ENCODE assay signal across 1 cellular context in the genomic region with DNA sequence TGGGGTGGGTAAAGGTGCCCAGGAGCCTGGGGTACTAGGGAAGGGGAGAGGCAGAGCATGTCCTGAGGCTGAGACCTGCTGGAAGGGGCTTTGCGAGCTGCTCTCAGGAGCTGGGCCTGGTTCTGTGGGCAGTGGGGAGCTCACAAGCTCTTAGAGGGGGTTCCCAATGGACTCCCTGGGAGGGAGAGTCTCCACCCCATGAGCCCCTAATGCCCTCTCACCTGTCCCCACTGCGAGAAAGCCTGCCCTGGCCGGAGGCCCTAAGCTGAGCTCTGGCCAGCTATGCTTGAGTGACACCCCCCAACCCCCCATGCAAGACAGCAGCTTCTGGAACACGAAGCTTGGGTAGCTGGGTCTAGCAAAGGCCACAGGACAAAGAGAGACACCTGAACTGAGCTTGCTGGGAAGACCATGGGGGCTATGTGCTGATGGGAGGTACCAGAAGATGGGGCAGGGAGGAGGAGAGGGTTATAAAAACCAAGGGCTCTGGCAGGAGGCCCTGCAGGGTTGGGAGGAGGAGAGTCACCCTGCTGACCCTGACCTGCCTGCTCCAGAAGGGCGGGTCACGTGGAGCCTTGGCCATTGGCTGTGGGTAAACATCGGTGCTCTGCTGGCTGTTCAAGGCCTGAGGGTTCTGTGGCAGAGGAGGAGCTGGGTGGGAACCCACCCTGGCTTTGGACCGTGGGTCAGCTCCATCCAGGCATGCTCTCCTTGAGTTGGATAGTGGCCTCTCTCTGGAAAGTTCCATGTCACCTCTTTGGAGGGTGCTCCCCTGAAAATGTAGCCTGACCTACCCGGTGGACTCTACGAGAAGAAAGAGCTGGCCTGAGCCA.
TF ChIP-seq lines count a peak whose summit lies in the region.

No MANE protein-coding gene starts in this region.

TF ChIP-seq in HepG2, 621 proteins besides CTCF, POLR2A, EP300 and RAD21 (continued from another document and continues in another):
- TF ChIP-seq, protein P1, sequence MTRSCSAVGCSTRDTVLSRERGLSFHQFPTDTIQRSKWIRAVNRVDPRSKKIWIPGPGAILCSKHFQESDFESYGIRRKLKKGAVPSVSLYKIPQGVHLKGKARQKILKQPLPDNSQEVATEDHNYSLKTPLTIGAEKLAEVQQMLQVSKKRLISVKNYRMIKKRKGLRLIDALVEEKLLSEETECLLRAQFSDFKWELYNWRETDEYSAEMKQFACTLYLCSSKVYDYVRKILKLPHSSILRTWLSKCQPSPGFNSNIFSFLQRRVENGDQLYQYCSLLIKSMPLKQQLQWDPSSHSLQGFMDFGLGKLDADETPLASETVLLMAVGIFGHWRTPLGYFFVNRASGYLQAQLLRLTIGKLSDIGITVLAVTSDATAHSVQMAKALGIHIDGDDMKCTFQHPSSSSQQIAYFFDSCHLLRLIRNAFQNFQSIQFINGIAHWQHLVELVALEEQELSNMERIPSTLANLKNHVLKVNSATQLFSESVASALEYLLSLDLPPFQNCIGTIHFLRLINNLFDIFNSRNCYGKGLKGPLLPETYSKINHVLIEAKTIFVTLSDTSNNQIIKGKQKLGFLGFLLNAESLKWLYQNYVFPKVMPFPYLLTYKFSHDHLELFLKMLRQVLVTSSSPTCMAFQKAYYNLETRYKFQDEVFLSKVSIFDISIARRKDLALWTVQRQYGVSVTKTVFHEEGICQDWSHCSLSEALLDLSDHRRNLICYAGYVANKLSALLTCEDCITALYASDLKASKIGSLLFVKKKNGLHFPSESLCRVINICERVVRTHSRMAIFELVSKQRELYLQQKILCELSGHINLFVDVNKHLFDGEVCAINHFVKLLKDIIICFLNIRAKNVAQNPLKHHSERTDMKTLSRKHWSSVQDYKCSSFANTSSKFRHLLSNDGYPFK (CRISPR knock-in tag; IDR thresholded peaks at IDR 0.05; ENCODE audit: borderline replicate concordance): peak; percentile 24; the same call in 1 of the 2 replicates
- no peak for TF ChIP-seq ZNF446 (CRISPR knock-in tag; IDR thresholded peaks at IDR 0.05)
- peak; percentile 88 for TF ChIP-seq NCOA2 (CRISPR knock-in tag; IDR thresholded peaks at IDR 0.05)
- no peak for TF ChIP-seq ZNF816 (CRISPR knock-in tag; IDR thresholded peaks at IDR 0.05; ENCODE audit: borderline replicate concordance)
- no peak for TF ChIP-seq GATAD1 (CRISPR knock-in tag; IDR thresholded peaks at IDR 0.05)
- TF ChIP-seq ZNF274 (CRISPR knock-in tag; IDR thresholded peaks at IDR 0.05): peak; percentile 75
- TF ChIP-seq, protein P2, sequence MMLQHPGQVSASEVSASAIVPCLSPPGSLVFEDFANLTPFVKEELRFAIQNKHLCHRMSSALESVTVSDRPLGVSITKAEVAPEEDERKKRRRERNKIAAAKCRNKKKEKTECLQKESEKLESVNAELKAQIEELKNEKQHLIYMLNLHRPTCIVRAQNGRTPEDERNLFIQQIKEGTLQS (CRISPR knock-in tag; IDR thresholded peaks at IDR 0.05): no peak
- peak; percentile 31; the same call in 1 of the 2 replicates for TF ChIP-seq KDM2A (CRISPR knock-in tag; IDR thresholded peaks at IDR 0.05; ENCODE audit: borderline replicate concordance, low read depth)
- TF ChIP-seq ZFAT (CRISPR knock-in tag; conservative IDR thresholded peaks at IDR 0.05): no peak
- TF ChIP-seq NR1H2 (CRISPR knock-in tag; IDR thresholded peaks at IDR 0.05; ENCODE audit: borderline replicate concordance, low read depth): no peak
- TF ChIP-seq GTF3A (CRISPR knock-in tag; conservative IDR thresholded peaks at IDR 0.05): no peak
- no peak for TF ChIP-seq DNMT1 (CRISPR knock-in tag; IDR thresholded peaks at IDR 0.05)
- TF ChIP-seq HOXA9 (CRISPR knock-in tag; IDR thresholded peaks at IDR 0.05; ENCODE audit: borderline replicate concordance): no peak
- TF ChIP-seq MXD4 (CRISPR knock-in tag; IDR thresholded peaks at IDR 0.05): no peak
- TF ChIP-seq HOXA5 (CRISPR knock-in tag; IDR thresholded peaks at IDR 0.05): no peak
- TF ChIP-seq CCDC6 (CRISPR knock-in tag; IDR thresholded peaks at IDR 0.05): no peak
- TF ChIP-seq SALL2 (CRISPR knock-in tag; IDR thresholded peaks at IDR 0.05): no peak
- TF ChIP-seq IRX3 (CRISPR knock-in tag; IDR thresholded peaks at IDR 0.05; ENCODE audit: borderline replicate concordance, low read depth): no peak
- TF ChIP-seq, protein P3, sequence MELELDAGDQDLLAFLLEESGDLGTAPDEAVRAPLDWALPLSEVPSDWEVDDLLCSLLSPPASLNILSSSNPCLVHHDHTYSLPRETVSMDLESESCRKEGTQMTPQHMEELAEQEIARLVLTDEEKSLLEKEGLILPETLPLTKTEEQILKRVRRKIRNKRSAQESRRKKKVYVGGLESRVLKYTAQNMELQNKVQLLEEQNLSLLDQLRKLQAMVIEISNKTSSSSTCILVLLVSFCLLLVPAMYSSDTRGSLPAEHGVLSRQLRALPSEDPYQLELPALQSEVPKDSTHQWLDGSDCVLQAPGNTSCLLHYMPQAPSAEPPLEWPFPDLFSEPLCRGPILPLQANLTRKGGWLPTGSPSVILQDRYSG (CRISPR knock-in tag; IDR thresholded peaks at IDR 0.05): no peak
- TF ChIP-seq, protein P4, sequence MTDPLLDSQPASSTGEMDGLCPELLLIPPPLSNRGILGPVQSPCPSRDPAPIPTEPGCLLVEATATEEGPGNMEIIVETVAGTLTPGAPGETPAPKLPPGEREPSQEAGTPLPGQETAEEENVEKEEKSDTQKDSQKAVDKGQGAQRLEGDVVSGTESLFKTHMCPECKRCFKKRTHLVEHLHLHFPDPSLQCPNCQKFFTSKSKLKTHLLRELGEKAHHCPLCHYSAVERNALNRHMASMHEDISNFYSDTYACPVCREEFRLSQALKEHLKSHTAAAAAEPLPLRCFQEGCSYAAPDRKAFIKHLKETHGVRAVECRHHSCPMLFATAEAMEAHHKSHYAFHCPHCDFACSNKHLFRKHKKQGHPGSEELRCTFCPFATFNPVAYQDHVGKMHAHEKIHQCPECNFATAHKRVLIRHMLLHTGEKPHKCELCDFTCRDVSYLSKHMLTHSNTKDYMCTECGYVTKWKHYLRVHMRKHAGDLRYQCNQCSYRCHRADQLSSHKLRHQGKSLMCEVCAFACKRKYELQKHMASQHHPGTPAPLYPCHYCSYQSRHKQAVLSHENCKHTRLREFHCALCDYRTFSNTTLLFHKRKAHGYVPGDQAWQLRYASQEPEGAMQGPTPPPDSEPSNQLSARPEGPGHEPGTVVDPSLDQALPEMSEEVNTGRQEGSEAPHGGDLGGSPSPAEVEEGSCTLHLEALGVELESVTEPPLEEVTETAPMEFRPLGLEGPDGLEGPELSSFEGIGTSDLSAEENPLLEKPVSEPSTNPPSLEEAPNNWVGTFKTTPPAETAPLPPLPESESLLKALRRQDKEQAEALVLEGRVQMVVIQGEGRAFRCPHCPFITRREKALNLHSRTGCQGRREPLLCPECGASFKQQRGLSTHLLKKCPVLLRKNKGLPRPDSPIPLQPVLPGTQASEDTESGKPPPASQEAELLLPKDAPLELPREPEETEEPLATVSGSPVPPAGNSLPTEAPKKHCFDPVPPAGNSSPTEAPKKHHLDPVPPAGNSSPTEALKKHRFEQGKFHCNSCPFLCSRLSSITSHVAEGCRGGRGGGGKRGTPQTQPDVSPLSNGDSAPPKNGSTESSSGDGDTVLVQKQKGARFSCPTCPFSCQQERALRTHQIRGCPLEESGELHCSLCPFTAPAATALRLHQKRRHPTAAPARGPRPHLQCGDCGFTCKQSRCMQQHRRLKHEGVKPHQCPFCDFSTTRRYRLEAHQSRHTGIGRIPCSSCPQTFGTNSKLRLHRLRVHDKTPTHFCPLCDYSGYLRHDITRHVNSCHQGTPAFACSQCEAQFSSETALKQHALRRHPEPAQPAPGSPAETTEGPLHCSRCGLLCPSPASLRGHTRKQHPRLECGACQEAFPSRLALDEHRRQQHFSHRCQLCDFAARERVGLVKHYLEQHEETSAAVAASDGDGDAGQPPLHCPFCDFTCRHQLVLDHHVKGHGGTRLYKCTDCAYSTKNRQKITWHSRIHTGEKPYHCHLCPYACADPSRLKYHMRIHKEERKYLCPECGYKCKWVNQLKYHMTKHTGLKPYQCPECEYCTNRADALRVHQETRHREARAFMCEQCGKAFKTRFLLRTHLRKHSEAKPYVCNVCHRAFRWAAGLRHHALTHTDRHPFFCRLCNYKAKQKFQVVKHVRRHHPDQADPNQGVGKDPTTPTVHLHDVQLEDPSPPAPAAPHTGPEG (CRISPR knock-in tag; IDR thresholded peaks at IDR 0.05): no peak
- TF ChIP-seq, protein P5, sequence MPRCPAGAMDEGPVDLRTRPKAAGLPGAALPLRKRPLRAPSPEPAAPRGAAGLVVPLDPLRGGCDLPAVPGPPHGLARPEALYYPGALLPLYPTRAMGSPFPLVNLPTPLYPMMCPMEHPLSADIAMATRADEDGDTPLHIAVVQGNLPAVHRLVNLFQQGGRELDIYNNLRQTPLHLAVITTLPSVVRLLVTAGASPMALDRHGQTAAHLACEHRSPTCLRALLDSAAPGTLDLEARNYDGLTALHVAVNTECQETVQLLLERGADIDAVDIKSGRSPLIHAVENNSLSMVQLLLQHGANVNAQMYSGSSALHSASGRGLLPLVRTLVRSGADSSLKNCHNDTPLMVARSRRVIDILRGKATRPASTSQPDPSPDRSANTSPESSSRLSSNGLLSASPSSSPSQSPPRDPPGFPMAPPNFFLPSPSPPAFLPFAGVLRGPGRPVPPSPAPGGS (CRISPR knock-in tag; IDR thresholded peaks at IDR 0.05): no peak
- TF ChIP-seq, protein P6, sequence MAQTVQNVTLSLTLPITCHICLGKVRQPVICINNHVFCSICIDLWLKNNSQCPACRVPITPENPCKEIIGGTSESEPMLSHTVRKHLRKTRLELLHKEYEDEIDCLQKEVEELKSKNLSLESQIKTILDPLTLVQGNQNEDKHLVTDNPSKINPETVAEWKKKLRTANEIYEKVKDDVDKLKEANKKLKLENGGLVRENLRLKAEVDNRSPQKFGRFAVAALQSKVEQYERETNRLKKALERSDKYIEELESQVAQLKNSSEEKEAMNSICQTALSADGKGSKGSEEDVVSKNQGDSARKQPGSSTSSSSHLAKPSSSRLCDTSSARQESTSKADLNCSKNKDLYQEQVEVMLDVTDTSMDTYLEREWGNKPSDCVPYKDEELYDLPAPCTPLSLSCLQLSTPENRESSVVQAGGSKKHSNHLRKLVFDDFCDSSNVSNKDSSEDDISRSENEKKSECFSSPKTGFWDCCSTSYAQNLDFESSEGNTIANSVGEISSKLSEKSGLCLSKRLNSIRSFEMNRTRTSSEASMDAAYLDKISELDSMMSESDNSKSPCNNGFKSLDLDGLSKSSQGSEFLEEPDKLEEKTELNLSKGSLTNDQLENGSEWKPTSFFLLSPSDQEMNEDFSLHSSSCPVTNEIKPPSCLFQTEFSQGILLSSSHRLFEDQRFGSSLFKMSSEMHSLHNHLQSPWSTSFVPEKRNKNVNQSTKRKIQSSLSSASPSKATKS (CRISPR knock-in tag; IDR thresholded peaks at IDR 0.05): no peak
- TF ChIP-seq ERF (CRISPR knock-in tag; IDR thresholded peaks at IDR 0.05): peak; percentile 53; the same call in 1 of the 2 replicates
- TF ChIP-seq SP2 (CRISPR knock-in tag; IDR thresholded peaks at IDR 0.05): no peak
- TF ChIP-seq, protein P7, sequence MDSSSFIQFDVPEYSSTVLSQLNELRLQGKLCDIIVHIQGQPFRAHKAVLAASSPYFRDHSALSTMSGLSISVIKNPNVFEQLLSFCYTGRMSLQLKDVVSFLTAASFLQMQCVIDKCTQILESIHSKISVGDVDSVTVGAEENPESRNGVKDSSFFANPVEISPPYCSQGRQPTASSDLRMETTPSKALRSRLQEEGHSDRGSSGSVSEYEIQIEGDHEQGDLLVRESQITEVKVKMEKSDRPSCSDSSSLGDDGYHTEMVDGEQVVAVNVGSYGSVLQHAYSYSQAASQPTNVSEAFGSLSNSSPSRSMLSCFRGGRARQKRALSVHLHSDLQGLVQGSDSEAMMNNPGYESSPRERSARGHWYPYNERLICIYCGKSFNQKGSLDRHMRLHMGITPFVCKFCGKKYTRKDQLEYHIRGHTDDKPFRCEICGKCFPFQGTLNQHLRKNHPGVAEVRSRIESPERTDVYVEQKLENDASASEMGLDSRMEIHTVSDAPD (CRISPR knock-in tag; IDR thresholded peaks at IDR 0.05): no peak
- peak; percentile 34; the same call in 1 of the 2 replicates for TF ChIP-seq ZNF337 (CRISPR knock-in tag; IDR thresholded peaks at IDR 0.05; ENCODE audit: borderline replicate concordance, low read depth)
- no peak for TF ChIP-seq RELA (CRISPR knock-in tag; IDR thresholded peaks at IDR 0.05)
- TF ChIP-seq CHD2 (IDR thresholded peaks at IDR 0.05; ENCODE audit: low read depth, low read length): no peak
- no peak; the same call in 1 of the 2 replicates for TF ChIP-seq KMT2A (CRISPR knock-in tag; IDR thresholded peaks at IDR 0.05)
- TF ChIP-seq ZNF24 (IDR thresholded peaks at IDR 0.05): no peak
- TF ChIP-seq KLF9 (CRISPR knock-in tag; IDR thresholded peaks at IDR 0.05; ENCODE audit: low read depth): no peak
- no peak for TF ChIP-seq ZNF564 (CRISPR knock-in tag; IDR thresholded peaks at IDR 0.05)
- TF ChIP-seq, protein P8, sequence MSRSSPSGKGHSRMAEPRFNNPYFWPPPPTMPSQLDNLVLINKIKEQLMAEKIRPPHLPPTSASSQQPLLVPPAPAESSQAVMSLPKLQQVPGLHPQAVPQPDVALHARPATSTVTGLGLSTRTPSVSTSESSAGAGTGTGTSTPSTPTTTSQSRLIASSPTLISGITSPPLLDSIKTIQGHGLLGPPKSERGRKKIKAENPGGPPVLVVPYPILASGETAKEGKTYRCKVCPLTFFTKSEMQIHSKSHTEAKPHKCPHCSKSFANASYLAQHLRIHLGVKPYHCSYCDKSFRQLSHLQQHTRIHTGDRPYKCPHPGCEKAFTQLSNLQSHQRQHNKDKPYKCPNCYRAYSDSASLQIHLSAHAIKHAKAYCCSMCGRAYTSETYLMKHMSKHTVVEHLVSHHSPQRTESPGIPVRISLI (CRISPR knock-in tag; IDR thresholded peaks at IDR 0.05; ENCODE audit: borderline replicate concordance): peak; percentile 60; the same call in 1 of the 2 replicates
- TF ChIP-seq, protein P9, sequence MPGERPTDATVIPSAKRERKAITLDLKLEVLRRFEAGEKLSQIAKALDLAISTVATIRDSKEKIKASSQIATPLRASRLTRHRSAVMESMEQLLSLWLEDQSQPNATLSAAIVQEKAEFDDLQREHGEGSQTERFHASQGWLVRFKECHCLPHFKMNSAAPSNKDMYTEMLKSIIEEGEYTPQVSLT (CRISPR knock-in tag; IDR thresholded peaks at IDR 0.05; ENCODE audit: borderline replicate concordance, low read depth): no peak
- no peak for TF ChIP-seq ZNF773 (CRISPR knock-in tag; IDR thresholded peaks at IDR 0.05; ENCODE audit: borderline replicate concordance)
- TF ChIP-seq, protein P10, sequence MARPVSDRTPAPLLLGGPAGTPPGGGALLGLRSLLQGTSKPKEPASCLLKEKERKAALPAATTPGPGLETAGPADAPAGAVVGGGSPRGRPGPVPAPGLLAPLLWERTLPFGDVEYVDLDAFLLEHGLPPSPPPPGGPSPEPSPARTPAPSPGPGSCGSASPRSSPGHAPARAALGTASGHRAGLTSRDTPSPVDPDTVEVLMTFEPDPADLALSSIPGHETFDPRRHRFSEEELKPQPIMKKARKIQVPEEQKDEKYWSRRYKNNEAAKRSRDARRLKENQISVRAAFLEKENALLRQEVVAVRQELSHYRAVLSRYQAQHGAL (CRISPR knock-in tag; IDR thresholded peaks at IDR 0.05; ENCODE audit: not compliant biosample characterization): no peak
- TF ChIP-seq ZNF101 (CRISPR knock-in tag; IDR thresholded peaks at IDR 0.05; ENCODE audit: borderline replicate concordance, low read depth): no peak
- no peak for TF ChIP-seq RFX5 (IDR thresholded peaks at IDR 0.05; ENCODE audit: low read depth, low read length)
- no peak for TF ChIP-seq AHR (CRISPR knock-in tag; IDR thresholded peaks at IDR 0.05)
- TF ChIP-seq JUN (CRISPR knock-in tag; IDR thresholded peaks at IDR 0.05): 0 out of 2 replicates have a peak, but pooled peaks have one; percentile 29
- no peak for TF ChIP-seq NCOA5 (CRISPR knock-in tag; IDR thresholded peaks at IDR 0.05)
- TF ChIP-seq ZNF260 (CRISPR knock-in tag; IDR thresholded peaks at IDR 0.05; ENCODE audit: borderline replicate concordance, low read depth): no peak
- peak; percentile 49; the same call in 1 of the 2 replicates for TF ChIP-seq IRF2 (CRISPR knock-in tag; IDR thresholded peaks at IDR 0.05)
- no peak for TF ChIP-seq ZC3H13 (CRISPR knock-in tag; IDR thresholded peaks at IDR 0.05)
